ENCODE assay signal across 20 cellular contexts in the genomic region with DNA sequence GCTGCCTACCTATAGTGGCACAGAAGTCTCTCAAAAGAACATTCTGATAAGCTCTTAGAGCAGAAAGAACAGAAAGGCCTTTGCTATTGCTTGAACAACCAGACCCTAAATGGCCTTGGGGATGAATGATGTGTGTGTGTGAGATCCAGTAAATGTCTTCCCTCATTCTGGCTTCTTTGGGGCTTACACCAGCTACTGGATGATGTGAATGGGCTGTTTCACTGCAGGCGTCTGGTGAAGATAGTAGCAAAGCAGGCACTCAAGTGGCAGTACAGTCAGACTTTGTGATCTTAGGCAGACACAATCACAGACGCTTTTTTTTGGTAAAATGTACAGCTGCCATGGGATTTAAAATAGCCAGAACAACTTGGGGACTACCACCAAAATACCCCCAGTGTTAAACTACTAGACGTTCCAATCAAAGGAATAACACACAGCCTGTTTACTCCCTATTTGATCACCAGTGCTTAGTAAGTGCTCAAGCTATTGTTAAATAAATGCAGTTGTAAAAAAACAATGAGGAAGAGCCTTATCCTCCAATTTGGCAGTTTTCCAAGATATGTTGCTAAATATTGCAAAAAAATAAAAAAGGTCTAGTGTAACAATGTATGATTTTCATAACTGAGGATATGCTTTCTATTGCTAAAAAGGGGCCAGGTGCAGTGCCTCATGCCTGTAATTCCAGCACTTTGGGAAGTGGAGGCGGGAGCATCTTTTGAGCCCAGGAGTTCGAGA. TPM values are rescaled to one million over a fixed set of nuclear protein-coding genes. Genes with fewer than 3 reads are reported as not detected.
DNase-seq lines count a peak whose midpoint lies in the region; ATAC-seq and TF ChIP-seq lines count a peak whose summit lies in the region.
"Had no signal": no experiment of that assay in that cellular context is flagged by ENCODE, and none has a peak within 500 bp of the region (broad histone marks: within the 10 kb centered on the region; RNA-seq: fewer than 3 reads in every experiment).

No MANE protein-coding gene starts in this region.

- ATAC-seq in GM21526 (IDR thresholded peaks at IDR 0.05; ENCODE audit: low FRiP score, unreplicated experiment) (no peak), HG03135 (IDR thresholded peaks at IDR 0.05; ENCODE audit: unreplicated experiment) (no peak)
- ATAC-seq: activated CD4-positive, CD25-positive, alpha-beta regulatory T cell treated with anti-CD3 and anti-CD28 coated beads, Interleukin-2, amount 50 U/mL, for 24 hours; effector memory CD8-positive, alpha-beta T cell; HCT116; pancreas; stimulated activated naive CD8-positive, alpha-beta T cell treated with anti-CD3 and anti-CD28 coated beads, Interleukin-15, amount 100 ng/mL, for 72 hours had no signal

- no peaks in the 10 kb centered on the region for H3K4me1 ChIP-seq in mesodermal cell (ENCODE audit: control insufficient read depth, insufficient read depth, low read length, poor library complexity, severe bottlenecking)
- H3K4me1 ChIP-seq: vagina had no signal

- WGBS in mesodermal cell (ENCODE audit: insufficient coverage in 2 of 2), 2 experiments, result 75 to 100% methylated on average over 2 of the region's 5 CpGs

- H3K4me3 ChIP-seq in choroid plexus epithelial cell (ENCODE audit: low read depth, low read length), result no peak overlapping the region
- H3K4me3 ChIP-seq in mesodermal cell (ENCODE audit: extremely low read depth, insufficient read depth, low read length, poor library complexity, severe bottlenecking), result no peak overlapping the region
- H3K4me3 ChIP-seq: pancreas, vagina had no signal

- no peak for TF ChIP-seq CTCF in choroid plexus epithelial cell (conservative IDR thresholded peaks at IDR 0.05; ENCODE audit: low read depth, low read length)

- peak overlapping the region; percentile 71 for H3K27ac ChIP-seq in mesodermal cell (ENCODE audit: low read depth, low read length, severe bottlenecking)
- H3K27ac ChIP-seq: pancreas, vagina had no signal

- no peak for TF ChIP-seq EP300 in Ishikawa (IDR thresholded peaks at IDR 0.05; ENCODE audit: borderline replicate concordance)

- H3K9me3 ChIP-seq in mesodermal cell (ENCODE audit: control insufficient read depth, low read length), result no peaks in the 10 kb centered on the region
- H3K9me3 ChIP-seq: pancreas, vagina had no signal

- peaks cover 73% of the 10 kb centered on the region for H3K36me3 ChIP-seq in mesodermal cell (ENCODE audit: control insufficient read depth, insufficient read depth, low read length)

- TF ChIP-seq RAD21 in Ishikawa (IDR thresholded peaks at IDR 0.05; ENCODE audit: low read depth), result no peak

- DNase-seq in ELF-1 (ENCODE audit: low read depth, low spot score) (peak; percentile 18), choroid plexus epithelial cell (ENCODE audit: low read depth) (peak; percentile 55), putamen (ENCODE audit: low spot score) (no peak)
- DNase-seq: activated CD8-positive, alpha-beta memory T cell treated with anti-CD3 and anti-CD28 coated beads, Interleukin-2, amount 50 U/mL, for 48 hours; activated naive CD4-positive, alpha-beta T cell treated with anti-CD3 and anti-CD28 coated beads, Interleukin-2, amount 10 ng/mL, durations not matched to agents 7 days and 5 days; CD4-positive, CD25-positive, alpha-beta regulatory T cell; effector memory CD8-positive, alpha-beta T cell; glutamatergic neuron; KG1; kidney; NCI-H1417 treated with DMSO at 0.1 percent for 48 hours; pancreas; stimulated activated naive CD8-positive, alpha-beta T cell treated with anti-CD3 and anti-CD28 coated beads, Interleukin-15, amount 100 ng/mL, for 72 hours had no signal

TF ChIP-seq in Ishikawa, 13 proteins besides CTCF, POLR2A, EP300 and RAD21:
- TF ChIP-seq, protein P1, sequence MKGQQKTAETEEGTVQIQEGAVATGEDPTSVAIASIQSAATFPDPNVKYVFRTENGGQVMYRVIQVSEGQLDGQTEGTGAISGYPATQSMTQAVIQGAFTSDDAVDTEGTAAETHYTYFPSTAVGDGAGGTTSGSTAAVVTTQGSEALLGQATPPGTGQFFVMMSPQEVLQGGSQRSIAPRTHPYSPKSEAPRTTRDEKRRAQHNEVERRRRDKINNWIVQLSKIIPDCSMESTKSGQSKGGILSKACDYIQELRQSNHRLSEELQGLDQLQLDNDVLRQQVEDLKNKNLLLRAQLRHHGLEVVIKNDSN (IDR thresholded peaks at IDR 0.05), result no peak
- peak; percentile 24; the same call in 1 of the 2 replicates for TF ChIP-seq NFIC (IDR thresholded peaks at IDR 0.05)
TF ChIP-seq in Ishikawa: peak in this region for 1.

RNA-seq across cellular contexts. Expression of a gene that starts 17.9 kb away (rescaled TPM):
- 150 TPM for polyA plus RNA-seq in mesodermal cell (2013, experiment 1 of 2)
- 167 TPM for polyA plus RNA-seq in mesodermal cell (2013, experiment 2 of 2)

RNA-seq across cellular contexts. Expression of a gene that starts 20.7 kb away (rescaled TPM):
- polyA plus RNA-seq in mesodermal cell (2013, experiment 1 of 2), result 75.7 TPM
- 68.6 TPM for polyA plus RNA-seq in mesodermal cell (2013, experiment 2 of 2)

RNA-seq across cellular contexts. Expression of a gene that starts 21.1 kb away (rescaled TPM):
- polyA plus RNA-seq in mesodermal cell (2013, experiment 1 of 2), result 20.3 TPM
- polyA plus RNA-seq in mesodermal cell (2013, experiment 2 of 2), result 15.7 TPM
